33 cellular contexts compared by ENCODE assay signal in genomic region chr16:23785842-23786241, GRCh38. TPM values are rescaled to one million over a fixed set of nuclear protein-coding genes. Genes with fewer than 3 reads are reported as not detected.
"Had no signal": no experiment of that assay in that cellular context is flagged by ENCODE, and none has a peak within 500 bp of the region (broad histone marks: within the 10 kb centered on the region; RNA-seq: fewer than 3 reads in every experiment).

No MANE protein-coding gene starts in this region.

- H3K27me3 ChIP-seq: ascending aorta, cardiac muscle cell had no signal

- H3K27ac ChIP-seq: ascending aorta, cardiac muscle cell, VCaP had no signal

- ATAC-seq: activated CD4-positive, alpha-beta T cell treated with anti-CD3 and anti-CD28 coated beads for 36 hours; activated CD4-positive, CD25-positive, alpha-beta regulatory T cell treated with anti-CD3 and anti-CD28 coated beads, Interleukin-2, amount 50 U/mL, for 24 hours; activated CD8-positive, alpha-beta memory T cell treated with anti-CD3 and anti-CD28 coated beads, Interleukin-2, amount 10 ng/mL, durations not matched to agents 7 days and 5 days; activated CD8-positive, alpha-beta T cell treated with anti-CD3 and anti-CD28 coated beads, Interleukin-2, amount 10 ng/mL, durations not matched to agents 7 days and 5 days; activated naive CD8-positive, alpha-beta T cell treated with anti-CD3 and anti-CD28 coated beads, Interleukin-2, amount 50 U/mL, for 24 hours had no signal

- H3K4me1 ChIP-seq: ascending aorta had no signal

- H3K4me3 ChIP-seq: ascending aorta, cardiac muscle cell had no signal

- H3K9me3 ChIP-seq: ascending aorta had no signal

- FAIRE-seq: bronchial epithelial cell, TTC549 had no signal

- DNase-seq: activated CD4-positive, alpha-beta memory T cell treated with anti-CD3 and anti-CD28 coated beads, Interleukin-2, amount 10 ng/mL, durations not matched to agents 7 days and 5 days; activated CD4-positive, alpha-beta T cell treated with anti-CD3 and anti-CD28 coated beads for 1 hour; activated CD4-positive, alpha-beta T cell treated with anti-CD3 and anti-CD28 coated beads for 36 hours; activated CD4-positive, alpha-beta T cell treated with anti-CD3 and anti-CD28 coated beads for 48 hours; activated CD4-positive, alpha-beta T cell treated with anti-CD3 and anti-CD28 coated beads, Interleukin-2, amount 10 ng/mL, durations not matched to agents 7 days and 5 days; activated CD4-positive, alpha-beta T cell treated with anti-CD3 and anti-CD28 coated beads, Interleukin-2, amount 50 U/mL, for 48 hours; activated CD4-positive, CD25-positive, alpha-beta regulatory T cell; activated CD8-positive, alpha-beta memory T cell treated with anti-CD3 and anti-CD28 coated beads for 24 hours; activated CD8-positive, alpha-beta memory T cell treated with anti-CD3 and anti-CD28 coated beads, Interleukin-2, amount 10 ng/mL, durations not matched to agents 7 days and 5 days; activated CD8-positive, alpha-beta memory T cell treated with anti-CD3 and anti-CD28 coated beads, Interleukin-2, amount 50 U/mL, for 48 hours; activated CD8-positive, alpha-beta T cell treated with anti-CD3 and anti-CD28 coated beads, Interleukin-2, amount 10 ng/mL, durations not matched to agents 7 days and 5 days; activated effector memory CD4-positive, alpha-beta T cell treated with Interleukin-2 at 50 U/mL for 16 hours; activated gamma-delta T cell; activated naive CD4-positive, alpha-beta T cell treated with anti-CD3 and anti-CD28 coated beads, Interleukin-2, amount 10 ng/mL, durations not matched to agents 7 days and 5 days; activated naive CD4-positive, alpha-beta T cell treated with Interleukin-2 at 50 U/mL for 16 hours; activated naive CD8-positive, alpha-beta T cell treated with anti-CD3 and anti-CD28 coated beads, Interleukin-2, amount 10 ng/mL, durations not matched to agents 7 days and 5 days; activated naive CD8-positive, alpha-beta T cell treated with anti-CD3 and anti-CD28 coated beads, Interleukin-2, amount 50 U/mL, for 24 hours; activated T-cell treated with anti-CD3 and anti-CD28 coated beads, Interleukin-2, amount 50 U/mL, for 24 hours; activated T-cell treated with anti-CD3 and anti-CD28 coated beads, Interleukin-2, amount 50 U/mL, for 48 hours; amygdala; anterior cingulate cortex; caudate nucleus; cerebellar nuclear complex; T-helper 2 cell; T-helper 9 cell had no signal

- H3K36me3 ChIP-seq: ascending aorta, cardiac muscle cell had no signal

RNA-seq across cellular contexts. Expression of gene CHP2, which starts 31.0 kb away (rescaled TPM):
- total RNA-seq: activated CD4-positive, alpha-beta memory T cell treated with anti-CD3 and anti-CD28 coated beads, Interleukin-2, amount 10 ng/mL, durations not matched to agents 7 days and 5 days; activated CD4-positive, alpha-beta T cell treated with anti-CD3 and anti-CD28 coated beads for 36 hours; activated CD4-positive, alpha-beta T cell treated with anti-CD3 and anti-CD28 coated beads, Interleukin-2, amount 10 ng/mL, durations not matched to agents 7 days and 5 days; activated CD8-positive, alpha-beta memory T cell treated with anti-CD3 and anti-CD28 coated beads, Interleukin-2, amount 10 ng/mL, durations not matched to agents 7 days and 5 days; activated CD8-positive, alpha-beta T cell treated with anti-CD3 and anti-CD28 coated beads, Interleukin-2, amount 10 ng/mL, durations not matched to agents 7 days and 5 days; activated naive CD8-positive, alpha-beta T cell treated with anti-CD3 and anti-CD28 coated beads, Interleukin-2, amount 10 ng/mL, durations not matched to agents 7 days and 5 days; activated T-helper 2 cell treated with anti-CD3 and anti-CD28 coated beads, Interferon-gamma antibody, Interleukin-2, Interleukin-4, amounts not matched to agents 10 μg/mL and 5 μg/mL and 100 μg/mL, durations not matched to agents 14 hours and 24 hours and 36 hours; ascending aorta; cardiac muscle cell; chondrocyte had no signal
- polyA plus RNA-seq: cardiac muscle cell had no signal

RNA-seq across cellular contexts. Expression of gene PRKCB, which starts 49.9 kb away (rescaled TPM):
- total RNA-seq: bronchial epithelial cell, chondrocyte had no signal
